Comparison of ENCODE assay signal across 14 cellular contexts in genomic region chr12:89648211-89648930, GRCh38.
A peak's percentile ranks its signal among the peaks of the same experiment; 100 is the strongest.
DNase-seq lines count a peak whose midpoint lies in the region; ATAC-seq and TF ChIP-seq lines count a peak whose summit lies in the region.
"Had no signal": no experiment of that assay in that cellular context is flagged by ENCODE, and none has a peak within 500 bp of the region (broad histone marks: within the 10 kb centered on the region; RNA-seq: fewer than 3 reads in every experiment).

No MANE protein-coding gene starts in this region.

- peak; percentile 86 for ATAC-seq in left lung

- H3K27me3 ChIP-seq in left lung = no peaks in the 10 kb centered on the region

- DNase-seq in NCI-H226 (peak; percentile 94), chondrocyte (ENCODE audit: low spot score) (no peak), left lung (no peak), type B pancreatic cell (ENCODE audit: extremely low spot score, unreplicated experiment) (no peak), NCI-H2171 treated with DMSO at 0.1 percent for 48 hours (lab: John Stamatoyannopoulos, UW) (no peak), NCI-H345 (lab: John Stamatoyannopoulos, UW) (no peak)
- DNase-seq in stimulated activated naive CD4-positive, alpha-beta T cell treated with Interleukin-2 at 50 U/mL for 16 hours (lab: John Stamatoyannopoulos, UW) = no peak
- DNase-seq: activated CD4-positive, alpha-beta T cell treated with anti-CD3 and anti-CD28 coated beads, Interleukin-2, amount 50 U/mL, for 4 hours; activated gamma-delta T cell treated with Interleukin-2 at 50 U/mL for 16 hours; central memory CD4-positive, alpha-beta T cell; NCI-H1417 treated with DMSO at 0.1 percent for 48 hours; NK-92 treated with Interleukin-12 subunit alpha and Interleukin-12 subunit beta, amount 100 ng/mL, for 24 hours; stimulated activated CD4-positive, alpha-beta T cell treated with anti-CD3 and anti-CD28 coated beads, Interleukin-2, amount 100 ng/mL, for 48 hours had no signal

- no peak overlapping the region for H3K27ac ChIP-seq in left lung
- H3K27ac ChIP-seq: parathyroid adenoma had no signal

- peaks cover 0 to 10% of the 10 kb centered on the region in 2 donors for H3K36me3 ChIP-seq in left lung

- intact Hi-C loops in left lung (cut with DNase I) = no loop called here

- H3K4me3 Mint-ChIP-seq in chondrocyte (ENCODE audit: unreplicated experiment) (no peak overlapping the region), type B pancreatic cell (no peak overlapping the region)

- H3K9me3 Mint-ChIP-seq in chondrocyte (ENCODE audit: low read depth) = peaks cover 6% of the 10 kb centered on the region
- H3K9me3 Mint-ChIP-seq in type B pancreatic cell = no peaks in the 10 kb centered on the region

- TF ChIP-seq CTCF in chondrocyte (IDR thresholded peaks at IDR 0.05) (no peak), left lung (IDR thresholded peaks at IDR 0.05) (no peak), type B pancreatic cell (conservative IDR thresholded peaks at IDR 0.05) (no peak)

- peaks cover 0 to 8% of the 10 kb centered on the region in 2 donors for H3K4me1 ChIP-seq in left lung

- H3K9me3 ChIP-seq in left lung = no peaks in the 10 kb centered on the region

- no peak overlapping the region for H3K4me3 ChIP-seq in left lung

- H3K27me3 Mint-ChIP-seq in chondrocyte (ENCODE audit: low read depth) = no peaks in the 10 kb centered on the region
- no peaks in the 10 kb centered on the region for H3K27me3 Mint-ChIP-seq in type B pancreatic cell

- H3K36me3 Mint-ChIP-seq in chondrocyte (ENCODE audit: low read depth) (peaks cover 6% of the 10 kb centered on the region), type B pancreatic cell (peaks cover 55% of the 10 kb centered on the region)

- no peaks in the 10 kb centered on the region for H3K4me1 Mint-ChIP-seq in chondrocyte (ENCODE audit: low read depth)
- H3K4me1 Mint-ChIP-seq in type B pancreatic cell (ENCODE audit: unreplicated experiment) = peaks cover 32% of the 10 kb centered on the region

- peak overlapping the region; percentile 19 for H3K27ac Mint-ChIP-seq in chondrocyte (ENCODE audit: unreplicated experiment)
- H3K27ac Mint-ChIP-seq in type B pancreatic cell = peak overlapping the region; percentile 61
